ENCODE assay signal across 22 cellular contexts in genomic region chr10:57300718-57301117, GRCh38.
DNase-seq lines count a peak whose midpoint lies in the region; ATAC-seq, FAIRE-seq and TF ChIP-seq lines count a peak whose summit lies in the region.
"Had no signal": no experiment of that assay in that cellular context is flagged by ENCODE, and none has a peak within 500 bp of the region (broad histone marks: within the 10 kb centered on the region; RNA-seq: fewer than 3 reads in every experiment).

No MANE protein-coding gene starts in this region.

- H3K27me3 ChIP-seq in K562 (ENCODE audit: control insufficient read depth in 2 of 2, insufficient read depth in 2 of 2, low read length in 2 of 2) = no peaks in the 10 kb centered on the region
- no peaks in the 10 kb centered on the region for H3K27me3 ChIP-seq in mesenchymal stem cell (ENCODE audit: control insufficient read depth in 1 of 2, insufficient read depth in 1 of 2, low read length in 2 of 2)
- H3K27me3 ChIP-seq: BLaER1 treated with 17β-estradiol and CSF1 and Interleukin-3, amounts not matched to agents 10 nM and 100 nM had no signal

- TF ChIP-seq POLR2A in A549 (IDR thresholded peaks at IDR 0.05; ENCODE audit: low read length) (no peak), K562 (conservative IDR thresholded peaks at IDR 0.05) (no peak)

- WGBS in A549 (ENCODE audit: missing lambda C conversion rate) = 20% methylated on average over 3 of the region's 3 CpGs
- WGBS in K562 (ENCODE audit: insufficient coverage, low coverage, missing lambda C conversion rate) = 3% methylated on average over 3 of the region's 3 CpGs
- 100% methylated on average over 1 of the region's 3 CpGs for WGBS in mesenchymal stem cell

- BruUV-seq in K562 (replicated peaks; lab: Mats Ljungman, UMichigan) = no TSS peak

- no peak overlapping the region for H3K4me2 ChIP-seq in A549
- H3K4me2 ChIP-seq in K562 (ENCODE audit: insufficient read depth, low read length) = no peak overlapping the region
- no peak overlapping the region for H3K4me2 ChIP-seq in mesenchymal stem cell (ENCODE audit: low read length, poor library complexity, severe bottlenecking)
- H3K4me2 ChIP-seq: BLaER1 treated with 17β-estradiol and CSF1 and Interleukin-3, amounts not matched to agents 10 nM and 100 nM; GM23338 had no signal

- POLR2A ChIA-PET in A549 (lab: Yijun Ruan, JAX) = no interaction called here
- POLR2A ChIA-PET in K562 (lab: Yijun Ruan, JAX) = no interaction called here

- no peak overlapping the region for H3K14ac ChIP-seq in mesenchymal stem cell (ENCODE audit: low read length in 2 of 2)

- no peak overlapping the region for H3K4ac ChIP-seq in mesenchymal stem cell (ENCODE audit: low read depth in 1 of 2, low read length in 2 of 2)

- H4K20me1 ChIP-seq in K562 (replicated peaks; ENCODE audit: control insufficient read depth, insufficient read depth, low read length) = no peaks in the 10 kb centered on the region
- H4K20me1 ChIP-seq: BLaER1 treated with 17β-estradiol and CSF1 and Interleukin-3, amounts not matched to agents 10 nM and 100 nM had no signal

- no peak for TF ChIP-seq CTCF in A549 (IDR thresholded peaks at IDR 0.05)
- no peak for TF ChIP-seq CTCF in K562 (IDR thresholded peaks at IDR 0.05 in 2 of 3, conservative IDR thresholded peaks at IDR 0.05 in 1 of 3; ENCODE audit: insufficient read depth in 2 of 3, low read depth in 1 of 3, low read length in 3 of 3)

- no peak overlapping the region for H2AK5ac ChIP-seq in mesenchymal stem cell (ENCODE audit: low read length, severe bottlenecking)

- no peaks in the 10 kb centered on the region for H3K27me3 Mint-ChIP-seq in activated CD8-positive, alpha-beta memory T cell treated with anti-CD3 and anti-CD28 coated beads, Interleukin-2, amount 10 ng/mL, durations not matched to agents 7 days and 5 days
- H3K27me3 Mint-ChIP-seq: CD4-positive, alpha-beta T cell; CD8-positive, alpha-beta memory T cell had no signal

- H3K4me3 ChIP-seq in A549 = no peak overlapping the region
- H3K4me3 ChIP-seq in K562 = no peak overlapping the region
- H3K4me3 ChIP-seq in mesenchymal stem cell (ENCODE audit: insufficient read depth in 1 of 2, low read depth in 1 of 2, low read length in 2 of 2) = no peak overlapping the region
- H3K4me3 ChIP-seq: BLaER1 treated with 17β-estradiol and CSF1 and Interleukin-3, amounts not matched to agents 10 nM and 100 nM; GM23338 had no signal

- H3K9me3 ChIP-seq in A549 = no peaks in the 10 kb centered on the region
- H3K9me3 ChIP-seq in K562 (replicated peaks; ENCODE audit: control insufficient read depth, insufficient read depth, low read depth, low read length) = no peaks in the 10 kb centered on the region
- no peaks in the 10 kb centered on the region for H3K9me3 ChIP-seq in mesenchymal stem cell (ENCODE audit: control insufficient read depth, low read length)
- H3K9me3 ChIP-seq: BE2C; BLaER1 treated with 17β-estradiol and CSF1 and Interleukin-3, amounts not matched to agents 10 nM and 100 nM had no signal

- H3K27ac Mint-ChIP-seq in activated CD8-positive, alpha-beta memory T cell treated with anti-CD3 and anti-CD28 coated beads, Interleukin-2, amount 10 ng/mL, durations not matched to agents 7 days and 5 days = no peak overlapping the region
- H3K27ac Mint-ChIP-seq: CD14-positive monocyte; CD4-positive, alpha-beta T cell; CD8-positive, alpha-beta memory T cell; GM23338; H9 had no signal

- H3K79me2 ChIP-seq in K562 (ENCODE audit: control insufficient read depth, insufficient read depth, low read length) = no peaks in the 10 kb centered on the region

- no peaks in the 10 kb centered on the region for H3K9me1 ChIP-seq in K562 (ENCODE audit: control insufficient read depth, insufficient read depth, low read length)

- H3K36me3 ChIP-seq in K562 (ENCODE audit: control insufficient read depth, insufficient read depth, low read length) = no peaks in the 10 kb centered on the region
- H3K36me3 ChIP-seq in mesenchymal stem cell (ENCODE audit: control insufficient read depth in 1 of 2, insufficient read depth in 2 of 2, low read depth in 1 of 2, low read length in 2 of 2) = no peaks in the 10 kb centered on the region
- H3K36me3 ChIP-seq: BE2C; BLaER1 treated with 17β-estradiol and CSF1 and Interleukin-3, amounts not matched to agents 10 nM and 100 nM had no signal

- H3K79me1 ChIP-seq in mesenchymal stem cell (replicated peaks; ENCODE audit: low read length, poor library complexity, severe bottlenecking) = no peaks in the 10 kb centered on the region

- no peak overlapping the region for H4K91ac ChIP-seq in mesenchymal stem cell (ENCODE audit: low read length)

- no peak overlapping the region for H3K4me3 Mint-ChIP-seq in activated CD8-positive, alpha-beta memory T cell treated with anti-CD3 and anti-CD28 coated beads, Interleukin-2, amount 10 ng/mL, durations not matched to agents 7 days and 5 days
- H3K4me3 Mint-ChIP-seq: CD14-positive monocyte; CD4-positive, alpha-beta T cell; CD8-positive, alpha-beta memory T cell; GM23338; H9 had no signal

- H3K4me1 ChIP-seq in A549 (no peaks in the 10 kb centered on the region), K562 (replicated peaks in 1 of 2; ENCODE audit: control insufficient read depth in 2 of 2, insufficient read depth in 2 of 2, low read length in 2 of 2) (no peaks in the 10 kb centered on the region), mesenchymal stem cell (ENCODE audit: control insufficient read depth, insufficient read depth, low read depth, low read length) (no peaks in the 10 kb centered on the region)
- H3K4me1 ChIP-seq: BE2C had no signal

- H2BK15ac ChIP-seq in mesenchymal stem cell (ENCODE audit: low read depth, poor library complexity, severe bottlenecking) = no peak overlapping the region

- H2BK12ac ChIP-seq in mesenchymal stem cell (ENCODE audit: low read length in 2 of 2) = no peak overlapping the region

- ATAC-seq in A549 (no peak), K562 (no peak), HG03045 (IDR thresholded peaks at IDR 0.05; ENCODE audit: unreplicated experiment) (no peak)
- no peak for ATAC-seq in activated CD8-positive, alpha-beta memory T cell treated with anti-CD3 and anti-CD28 coated beads, Interleukin-2, amount 10 ng/mL, durations not matched to agents 7 days and 5 days
- ATAC-seq: GM23338, HCT116 had no signal

- no peak overlapping the region for H4K8ac ChIP-seq in mesenchymal stem cell (ENCODE audit: low read length)

- H2BK5ac ChIP-seq in mesenchymal stem cell (ENCODE audit: low read depth, low read length, poor library complexity, severe bottlenecking) = peak overlapping the region; percentile 8

- H3K36me3 Mint-ChIP-seq in activated CD8-positive, alpha-beta memory T cell treated with anti-CD3 and anti-CD28 coated beads, Interleukin-2, amount 10 ng/mL, durations not matched to agents 7 days and 5 days = no peaks in the 10 kb centered on the region
- H3K36me3 Mint-ChIP-seq: CD14-positive monocyte; CD8-positive, alpha-beta memory T cell had no signal

- peaks cover 2% of the 10 kb centered on the region for H3K9me3 Mint-ChIP-seq in activated CD8-positive, alpha-beta memory T cell treated with anti-CD3 and anti-CD28 coated beads, Interleukin-2, amount 10 ng/mL, durations not matched to agents 7 days and 5 days (ENCODE audit: low read depth)
- H3K9me3 Mint-ChIP-seq: CD4-positive, alpha-beta T cell; GM23338; H9 had no signal

- no peak for TF ChIP-seq EP300 in A549 (IDR thresholded peaks at IDR 0.05)
- no peak for TF ChIP-seq EP300 in K562 (IDR thresholded peaks at IDR 0.05; ENCODE audit: low read length)

- H2BK120ac ChIP-seq in mesenchymal stem cell (ENCODE audit: low read depth, low read length) = no peak overlapping the region

- TF ChIP-seq RAD21 in A549 (conservative IDR thresholded peaks at IDR 0.05 in 1 of 2, IDR thresholded peaks at IDR 0.05 in 1 of 2) = no peak
- no peak for TF ChIP-seq RAD21 in K562 (CRISPR knock-in tag; conservative IDR thresholded peaks at IDR 0.05 in 1 of 2, IDR thresholded peaks at IDR 0.05 in 1 of 2)

- intact Hi-C loops in K562 (cut with micrococcal nuclease) = no loop called here

- H3K27ac ChIP-seq in A549 (no peak overlapping the region), K562 (ENCODE audit: extremely low read depth, low read depth, low read length) (no peak overlapping the region), mesenchymal stem cell (ENCODE audit: low read length, poor library complexity, severe bottlenecking) (no peak overlapping the region)
- H3K27ac ChIP-seq: BLaER1 treated with 17β-estradiol and CSF1 and Interleukin-3, amounts not matched to agents 10 nM and 100 nM had no signal

- H3K18ac ChIP-seq in mesenchymal stem cell (ENCODE audit: low read depth in 1 of 2, low read length in 2 of 2) = no peak overlapping the region

- CTCF ChIA-PET in A549 (lab: Yijun Ruan, JAX) (interaction anchor here (0.6 to 1.3 kb wide), 2 partner anchors 205 to 813 kb away, joined by 3 read pairs; no protein-coding TSS in a partner anchor), K562 (lab: Yijun Ruan, JAX; ENCODE audit: low intra/inter-chr PET ratio) (no interaction called here)
- CTCF ChIA-PET in activated CD8-positive, alpha-beta memory T cell treated with anti-CD3 and anti-CD28 coated beads, Interleukin-2, amount 10 ng/mL, durations not matched to agents 7 days and 5 days (lab: Charles Lee) = no interaction called here

- H3K9ac ChIP-seq in K562 (ENCODE audit: insufficient read depth in 1 of 2, low read depth in 2 of 2, low read length in 2 of 2) (no peak overlapping the region), mesenchymal stem cell (ENCODE audit: low read length) (no peak overlapping the region)
- H3K9ac ChIP-seq: BLaER1 treated with 17β-estradiol and CSF1 and Interleukin-3, amounts not matched to agents 10 nM and 100 nM had no signal

- H2AFZ ChIP-seq in K562 (ENCODE audit: low read depth, low read length) (no peak overlapping the region), mesenchymal stem cell (ENCODE audit: low read depth, low read length) (no peak overlapping the region)
- H2AFZ ChIP-seq: GM23338 had no signal

- no peak overlapping the region for H3K23ac ChIP-seq in mesenchymal stem cell (ENCODE audit: low read length in 2 of 2)

- in situ Hi-C loops in K562 (cut with MboI) = no loop called here

- H3K4me1 Mint-ChIP-seq in activated CD8-positive, alpha-beta memory T cell treated with anti-CD3 and anti-CD28 coated beads, Interleukin-2, amount 10 ng/mL, durations not matched to agents 7 days and 5 days = no peaks in the 10 kb centered on the region
- H3K4me1 Mint-ChIP-seq: CD14-positive monocyte; CD8-positive, alpha-beta memory T cell had no signal

- DNase-seq in A549 (ENCODE audit: low read depth in 1 of 2, low spot score in 1 of 2) = no peak
- no peak for DNase-seq in K562 (ENCODE audit: extremely low read depth in 1 of 4, low spot score in 3 of 4)
- DNase-seq in mesenchymal stem cell = no peak
- no peak for DNase-seq in COR-L47 (lab: John Stamatoyannopoulos, UW)
- DNase-seq in activated CD8-positive, alpha-beta memory T cell treated with anti-CD3 and anti-CD28 coated beads, Interleukin-2, amount 10 ng/mL, durations not matched to agents 7 days and 5 days = no peak
- DNase-seq: ACHN; AML-193; BE2C; Calu3; CD4-positive, alpha-beta T cell; CD8-positive, alpha-beta memory T cell; DMS53; DMS79 treated with DMSO at 0.1 percent for 48 hours; GF-D8; H9 had no signal

- FAIRE-seq in A549 (lab: Jason Lieb, UNC) (no peak), K562 (lab: Jason Lieb, UNC) (no peak)
- FAIRE-seq: GM12891, GM18507 had no signal

TF ChIP-seq in A549, 52 proteins besides CTCF, POLR2A, EP300 and RAD21 (continues in another document):
- TF ChIP-seq ZC3H11A (IDR thresholded peaks at IDR 0.05) (no peak), JUN (IDR thresholded peaks at IDR 0.05) (no peak)

TF ChIP-seq in K562, 482 proteins besides CTCF, POLR2A, EP300 and RAD21 (continues in another document):
- no peak for TF ChIP-seq THRAP3 (IDR thresholded peaks at IDR 0.05; ENCODE audit: borderline replicate concordance)

Comparison
In these comparisons a context has a peak if more than half of its experiments do, and no peak if none do; other contexts are left out.
1. Of the 35 proteins assayed by ChIP-seq in both K562 and A549: peak only in K562: none; only in A549: MAFK; in both: none; in neither: 34.